ENCODE assay signal across 9 cellular contexts in genomic region chr19:38830039-38830733, GRCh38. TPM values are rescaled to one million over a fixed set of nuclear protein-coding genes. Genes with fewer than 3 reads are reported as not detected.
DNase-seq lines count a peak whose midpoint lies in the region; ATAC-seq and TF ChIP-seq lines count a peak whose summit lies in the region.
"Had no signal": no experiment of that assay in that cellular context is flagged by ENCODE, and none has a peak within 500 bp of the region (broad histone marks: within the 10 kb centered on the region; RNA-seq: fewer than 3 reads in every experiment).

No MANE protein-coding gene starts in this region.

- DNase-seq in DND-41 (no peak), RWPE1 (ENCODE audit: low spot score) (no peak), epithelial cell of prostate (ENCODE audit: low read depth, low spot score) (no peak), renal cortical epithelial cell (ENCODE audit: low read depth) (peak; percentile 61), glomerular visceral epithelial cell (ENCODE audit: extremely low spot score) (no peak), COR-L47 (lab: John Stamatoyannopoulos, UW) (no peak), H4 (ENCODE audit: low spot score) (no peak)
- DNase-seq in stimulated activated naive CD4-positive, alpha-beta T cell treated with Interleukin-2 at 50 U/mL for 16 hours (lab: John Stamatoyannopoulos, UW), result no peak

- H3K4me1 ChIP-seq in DND-41 (ENCODE audit: insufficient read depth, low read length), result peaks cover 21% of the 10 kb centered on the region

- CTCF ChIA-PET in RWPE1 (lab: Yijun Ruan, JAX), result interaction anchor here (0.5 kb wide), 1 partner anchor 12 kb away, joined by 6 read pairs; no protein-coding TSS in a partner anchor

- no peaks in the 10 kb centered on the region for H4K20me1 ChIP-seq in DND-41 (ENCODE audit: insufficient read depth, low read length)

- POLR2A ChIA-PET in RWPE1 (lab: Yijun Ruan, JAX; ENCODE audit: low non-redundant PET), result no interaction called here

- peaks cover 22% of the 10 kb centered on the region for H3K36me3 ChIP-seq in DND-41 (ENCODE audit: insufficient read depth, low read length)

- peaks cover 18% of the 10 kb centered on the region for H3K79me2 ChIP-seq in DND-41 (ENCODE audit: insufficient read depth, low read length)

- H3K27ac ChIP-seq in DND-41 (ENCODE audit: low read length), result no peak overlapping the region
- peak overlapping the region; percentile 91 for H3K27ac ChIP-seq in RWPE1
- peak overlapping the region; percentile 79 for H3K27ac ChIP-seq in epithelial cell of prostate

- peak overlapping the region in 1 of 2 experiments; percentile 76; a peak in 1 of 4 replicates for H3K4me3 ChIP-seq in DND-41 (ENCODE audit: low read depth in 1 of 2, low read length in 2 of 2)

- peak overlapping the region; percentile 75 for H3K9ac ChIP-seq in DND-41 (ENCODE audit: low read depth, low read length)

- TF ChIP-seq CTCF in DND-41 (IDR thresholded peaks at IDR 0.05; ENCODE audit: borderline replicate concordance, extremely low read depth, low read length, poor library complexity, severe bottlenecking), result no peak
- TF ChIP-seq CTCF in RWPE1 (conservative IDR thresholded peaks at IDR 0.05; ENCODE audit: low read depth), result no peak

- no peaks in the 10 kb centered on the region for H3K27me3 ChIP-seq in DND-41 (ENCODE audit: insufficient read depth, low read length, poor library complexity)
- H3K27me3 ChIP-seq: SJSA1 had no signal

- no peak for ATAC-seq in DND-41 (ENCODE audit: insufficient read depth, low read depth)

- no peak overlapping the region for H2AFZ ChIP-seq in DND-41 (ENCODE audit: low read depth, low read length)

- H3K4me2 ChIP-seq in DND-41 (ENCODE audit: insufficient read depth, low read length), result peak overlapping the region; percentile 90

- H3K9me3 ChIP-seq in DND-41 (ENCODE audit: insufficient read depth, low read length, severe bottlenecking), result no peaks in the 10 kb centered on the region
- H3K9me3 ChIP-seq: SJSA1 had no signal

RNA-seq across cellular contexts. Expression of gene ECH1, which starts 1.4 kb away (rescaled TPM):
- total RNA-seq in renal cortical epithelial cell, result 11.3 and 37.8 TPM in 2 replicates
- total RNA-seq in H4 (2014; rRNA removed; shearing (Covaris generic)), result 73.8 and 108 TPM in 2 replicates

RNA-seq across cellular contexts. Expression of gene LGALS4, which starts 17.4 kb away (rescaled TPM):
- total RNA-seq in renal cortical epithelial cell, result not detected in 2 replicates
- 0.54 and 1.3 TPM in 2 replicates for total RNA-seq in H4 (2014; rRNA removed; shearing (Covaris generic))
- total RNA-seq: SJSA1 had no signal

RNA-seq across cellular contexts. Expression of gene HNRNPL, which starts 19.6 kb away (rescaled TPM):
- total RNA-seq in renal cortical epithelial cell, result 218 and 338 TPM in 2 replicates
- total RNA-seq in H4 (2014; rRNA removed; shearing (Covaris generic)), result 249 and 281 TPM in 2 replicates

RNA-seq across cellular contexts. Expression of gene LGALS7B, which starts 41.2 kb away (rescaled TPM):
- 3.6 TPM in 1 of 2 replicates, not detected in the other for total RNA-seq in renal cortical epithelial cell
- total RNA-seq in H4 (2014; rRNA removed; shearing (Covaris generic)), result not detected in 2 replicates
- total RNA-seq: SJSA1 had no signal

RNA-seq across cellular contexts. Expression of gene RINL, which starts 47.9 kb away (rescaled TPM):
- 10.0 and 19.1 TPM in 2 replicates for total RNA-seq in renal cortical epithelial cell
- total RNA-seq in H4 (2014; rRNA removed; shearing (Covaris generic)), result 0.23 and 1.2 TPM in 2 replicates
